Comparison of ENCODE assay signal across 1 cellular context in the genomic region with DNA sequence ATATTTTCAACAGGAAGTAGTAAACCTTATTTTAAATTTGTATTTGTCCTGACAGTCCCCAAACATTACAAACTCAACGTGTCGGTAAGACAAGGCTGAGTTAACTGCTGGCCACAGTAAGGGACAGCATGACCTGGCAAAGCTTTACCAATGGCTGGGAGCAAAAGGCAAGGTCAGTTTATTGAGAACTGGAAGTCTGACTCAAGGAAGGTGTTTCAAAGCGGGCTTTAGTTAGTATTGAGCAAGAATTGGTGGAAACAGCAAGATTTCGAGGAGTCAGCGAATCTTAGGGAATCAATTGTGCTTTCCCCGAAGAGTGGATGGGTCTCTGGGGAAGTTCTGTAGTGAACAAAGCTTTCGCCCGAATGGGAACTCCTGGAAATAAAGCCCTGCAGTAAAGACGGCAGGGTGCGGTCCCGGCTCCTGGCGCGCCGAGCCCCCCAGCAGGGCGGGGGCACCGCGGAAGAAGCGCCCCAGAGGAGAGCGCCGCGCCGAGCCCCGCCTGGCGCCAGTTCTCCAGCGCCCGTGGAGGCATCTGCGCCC.
TF ChIP-seq lines count a peak whose summit lies in the region.

No MANE protein-coding gene starts in this region.

TF ChIP-seq in GM23338, 12 proteins besides CTCF, POLR2A, EP300 and RAD21 (continued from another document):
- TF ChIP-seq, protein P1, sequence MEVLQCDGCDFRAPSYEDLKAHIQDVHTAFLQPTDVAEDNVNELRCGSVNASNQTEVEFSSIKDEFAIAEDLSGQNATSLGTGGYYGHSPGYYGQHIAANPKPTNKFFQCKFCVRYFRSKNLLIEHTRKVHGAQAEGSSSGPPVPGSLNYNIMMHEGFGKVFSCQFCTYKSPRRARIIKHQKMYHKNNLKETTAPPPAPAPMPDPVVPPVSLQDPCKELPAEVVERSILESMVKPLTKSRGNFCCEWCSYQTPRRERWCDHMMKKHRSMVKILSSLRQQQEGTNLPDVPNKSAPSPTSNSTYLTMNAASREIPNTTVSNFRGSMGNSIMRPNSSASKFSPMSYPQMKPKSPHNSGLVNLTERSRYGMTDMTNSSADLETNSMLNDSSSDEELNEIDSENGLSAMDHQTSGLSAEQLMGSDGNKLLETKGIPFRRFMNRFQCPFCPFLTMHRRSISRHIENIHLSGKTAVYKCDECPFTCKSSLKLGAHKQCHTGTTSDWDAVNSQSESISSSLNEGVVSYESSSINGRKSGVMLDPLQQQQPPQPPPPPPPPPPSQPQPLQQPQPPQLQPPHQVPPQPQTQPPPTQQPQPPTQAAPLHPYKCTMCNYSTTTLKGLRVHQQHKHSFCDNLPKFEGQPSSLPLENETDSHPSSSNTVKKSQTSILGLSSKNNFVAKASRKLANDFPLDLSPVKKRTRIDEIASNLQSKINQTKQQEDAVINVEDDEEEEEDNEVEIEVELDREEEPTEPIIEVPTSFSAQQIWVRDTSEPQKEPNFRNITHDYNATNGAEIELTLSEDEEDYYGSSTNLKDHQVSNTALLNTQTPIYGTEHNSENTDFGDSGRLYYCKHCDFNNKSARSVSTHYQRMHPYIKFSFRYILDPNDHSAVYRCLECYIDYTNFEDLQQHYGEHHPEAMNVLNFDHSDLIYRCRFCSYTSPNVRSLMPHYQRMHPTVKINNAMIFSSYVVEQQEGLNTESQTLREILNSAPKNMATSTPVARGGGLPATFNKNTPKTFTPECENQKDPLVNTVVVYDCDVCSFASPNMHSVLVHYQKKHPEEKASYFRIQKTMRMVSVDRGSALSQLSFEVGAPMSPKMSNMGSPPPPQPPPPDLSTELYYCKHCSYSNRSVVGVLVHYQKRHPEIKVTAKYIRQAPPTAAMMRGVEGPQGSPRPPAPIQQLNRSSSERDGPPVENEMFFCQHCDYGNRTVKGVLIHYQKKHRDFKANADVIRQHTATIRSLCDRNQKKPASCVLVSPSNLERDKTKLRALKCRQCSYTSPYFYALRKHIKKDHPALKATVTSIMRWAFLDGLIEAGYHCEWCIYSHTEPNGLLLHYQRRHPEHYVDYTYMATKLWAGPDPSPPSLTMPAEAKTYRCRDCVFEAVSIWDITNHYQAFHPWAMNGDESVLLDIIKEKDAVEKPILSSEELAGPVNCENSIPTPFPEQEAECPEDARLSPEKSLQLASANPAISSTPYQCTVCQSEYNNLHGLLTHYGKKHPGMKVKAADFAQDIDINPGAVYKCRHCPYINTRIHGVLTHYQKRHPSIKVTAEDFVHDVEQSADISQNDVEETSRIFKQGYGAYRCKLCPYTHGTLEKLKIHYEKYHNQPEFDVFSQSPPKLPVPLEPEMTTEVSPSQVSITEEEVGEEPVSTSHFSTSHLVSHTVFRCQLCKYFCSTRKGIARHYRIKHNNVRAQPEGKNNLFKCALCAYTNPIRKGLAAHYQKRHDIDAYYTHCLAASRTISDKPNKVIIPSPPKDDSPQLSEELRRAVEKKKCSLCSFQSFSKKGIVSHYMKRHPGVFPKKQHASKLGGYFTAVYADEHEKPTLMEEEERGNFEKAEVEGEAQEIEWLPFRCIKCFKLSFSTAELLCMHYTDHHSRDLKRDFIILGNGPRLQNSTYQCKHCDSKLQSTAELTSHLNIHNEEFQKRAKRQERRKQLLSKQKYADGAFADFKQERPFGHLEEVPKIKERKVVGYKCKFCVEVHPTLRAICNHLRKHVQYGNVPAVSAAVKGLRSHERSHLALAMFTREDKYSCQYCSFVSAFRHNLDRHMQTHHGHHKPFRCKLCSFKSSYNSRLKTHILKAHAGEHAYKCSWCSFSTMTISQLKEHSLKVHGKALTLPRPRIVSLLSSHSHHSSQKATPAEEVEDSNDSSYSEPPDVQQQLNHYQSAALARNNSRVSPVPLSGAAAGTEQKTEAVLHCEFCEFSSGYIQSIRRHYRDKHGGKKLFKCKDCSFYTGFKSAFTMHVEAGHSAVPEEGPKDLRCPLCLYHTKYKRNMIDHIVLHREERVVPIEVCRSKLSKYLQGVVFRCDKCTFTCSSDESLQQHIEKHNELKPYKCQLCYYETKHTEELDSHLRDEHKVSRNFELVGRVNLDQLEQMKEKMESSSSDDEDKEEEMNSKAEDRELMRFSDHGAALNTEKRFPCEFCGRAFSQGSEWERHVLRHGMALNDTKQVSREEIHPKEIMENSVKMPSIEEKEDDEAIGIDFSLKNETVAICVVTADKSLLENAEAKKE (CRISPR knock-in tag; IDR thresholded peaks at IDR 0.05) = no peak
- TF ChIP-seq POLR2AphosphoS5 (IDR thresholded peaks at IDR 0.05; ENCODE audit: low read depth) = no peak
- no peak for TF ChIP-seq ZNF331 (CRISPR knock-in tag; IDR thresholded peaks at IDR 0.05; ENCODE audit: low read depth)
- TF ChIP-seq, protein P2, sequence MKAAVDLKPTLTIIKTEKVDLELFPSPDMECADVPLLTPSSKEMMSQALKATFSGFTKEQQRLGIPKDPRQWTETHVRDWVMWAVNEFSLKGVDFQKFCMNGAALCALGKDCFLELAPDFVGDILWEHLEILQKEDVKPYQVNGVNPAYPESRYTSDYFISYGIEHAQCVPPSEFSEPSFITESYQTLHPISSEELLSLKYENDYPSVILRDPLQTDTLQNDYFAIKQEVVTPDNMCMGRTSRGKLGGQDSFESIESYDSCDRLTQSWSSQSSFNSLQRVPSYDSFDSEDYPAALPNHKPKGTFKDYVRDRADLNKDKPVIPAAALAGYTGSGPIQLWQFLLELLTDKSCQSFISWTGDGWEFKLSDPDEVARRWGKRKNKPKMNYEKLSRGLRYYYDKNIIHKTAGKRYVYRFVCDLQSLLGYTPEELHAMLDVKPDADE (IDR thresholded peaks at IDR 0.05) = no peak
- no peak for TF ChIP-seq EZH2phosphoT487 (IDR thresholded peaks at IDR 0.05; ENCODE audit: unreplicated experiment)
- no peak for TF ChIP-seq CREB1 (CRISPR knock-in tag; IDR thresholded peaks at IDR 0.05; ENCODE audit: low read depth)
